In genomic region chr11:1389932-1390587, GRCh38 we compare ENCODE assay signal across 8 cellular contexts. TPM values are rescaled to one million over a fixed set of nuclear protein-coding genes. Genes with fewer than 3 reads are reported as not detected.
DNase-seq lines count a peak whose midpoint lies in the region; ATAC-seq and TF ChIP-seq lines count a peak whose summit lies in the region.

TSS of gene BRSK2 (plus strand) at chr11:1389934. CDS start at chr11:1390285, 351 bp downstream.

- 4% methylated on average over 54 of the region's 123 CpGs; no CpG with 5 or more reads in 1 of the 2 experiments for WGBS in IMR-90 (ENCODE audit: extremely low coverage in 2 of 2, insufficient read length in 1 of 2), 2 experiments

- POLR2A ChIA-PET in IMR-90 (lab: Charles Lee; ENCODE audit: unreplicated experiment), result no interaction called here

- H3K4me2 ChIP-seq in BLaER1 treated with 17β-estradiol and CSF1 and Interleukin-3, amounts not matched to agents 10 nM and 100 nM, result peak within 1 kb of the TSS; percentile 95 to 100 (median 98)
- peak within 1 kb of the TSS; percentile 87 for H3K4me2 ChIP-seq in IMR-90 (ENCODE audit: low read depth, low read length)

- peak within 1 kb of the TSS; percentile 98 for H2AFZ ChIP-seq in IMR-90 (replicated peaks; ENCODE audit: low read length, poor library complexity)

- intact Hi-C loops in IMR-90 (cut with micrococcal nuclease), result loop anchor here (5.0 kb wide), 1 partner anchor 128 kb away; no protein-coding TSS in a partner anchor

- no peak within 1 kb of the TSS; the same call in 1 of the 2 replicates for H3K18ac ChIP-seq in IMR-90 (ENCODE audit: low read depth, low read length)

- H2BK120ac ChIP-seq in IMR-90 (ENCODE audit: low read depth, low read length), result peak within 1 kb of the TSS; percentile 32

- peak within 1 kb of the TSS; percentile 58 for H4K5ac ChIP-seq in IMR-90 (ENCODE audit: low read depth, low read length)

- no peaks in the 10 kb centered on the region for H3K9me3 Mint-ChIP-seq in nephron

- H3K23ac ChIP-seq in IMR-90 (ENCODE audit: low read depth, low read length), result peak within 1 kb of the TSS; percentile 38; the same call in 1 of the 2 replicates

- peak within 1 kb of the TSS; percentile 28; the same call in 1 of the 2 replicates for H2AK5ac ChIP-seq in IMR-90 (ENCODE audit: low read depth, low read length)

- H3K36me3 ChIP-seq in BLaER1 treated with 17β-estradiol and CSF1 and Interleukin-3, amounts not matched to agents 10 nM and 100 nM, result no peaks in the 10 kb centered on the region
- H3K36me3 ChIP-seq in IMR-90 (ENCODE audit: control insufficient read depth, insufficient read depth, low read length), result no peaks in the 10 kb centered on the region

- peak within 1 kb of the TSS; percentile 54 to 72 (median 62) for H3K4me3 ChIP-seq in BLaER1 treated with 17β-estradiol and CSF1 and Interleukin-3, amounts not matched to agents 10 nM and 100 nM
- H3K4me3 ChIP-seq in IMR-90 (ENCODE audit: insufficient read depth, low read depth, low read length) (peak within 1 kb of the TSS; percentile 62), coronary artery (peak within 1 kb of the TSS; percentile 72)

- peak within 1 kb of the TSS; percentile 74 for H2BK5ac ChIP-seq in IMR-90 (ENCODE audit: low read depth, low read length, poor library complexity, severe bottlenecking)

- dilution Hi-C loops in IMR-90 (cut with HindIII; ENCODE audit: low sequenced_read_pairs, unreplicated experiment), result no loop called here

- no peak within 1 kb of the TSS for H2BK15ac ChIP-seq in IMR-90 (ENCODE audit: low read depth, low read length)

- no peak within 1 kb of the TSS for H3K56ac ChIP-seq in IMR-90 (ENCODE audit: extremely low read depth, insufficient read depth, low read length)

- in situ Hi-C loops in IMR-90 (cut with MboI; ENCODE audit: low sequenced_read_pairs), result no loop called here

- no peak for TF ChIP-seq RAD21 in IMR-90 (IDR thresholded peaks at IDR 0.05; ENCODE audit: low read length)

- peak within 1 kb of the TSS; percentile 75 to 78 (median 76) for H3K4me3 Mint-ChIP-seq in nephron

- peaks cover 13 to 29% (median 25%) of the 10 kb centered on the region in 10 experiments for H3K4me1 ChIP-seq in BLaER1 treated with 17β-estradiol and CSF1 and Interleukin-3, amounts not matched to agents 10 nM and 100 nM
- no peaks in the 10 kb centered on the region; the same call in 1 of the 2 replicates for H3K4me1 ChIP-seq in IMR-90 (ENCODE audit: control insufficient read depth, insufficient read depth, low read length)

- no peaks in the 10 kb centered on the region for H3K79me1 ChIP-seq in IMR-90 (ENCODE audit: low read depth in 1 of 2, low read length in 2 of 2)

- H3K9ac ChIP-seq in BLaER1 treated with 17β-estradiol and CSF1 and Interleukin-3, amounts not matched to agents 10 nM and 100 nM, result peak within 1 kb of the TSS; percentile 61 to 80 (median 72)
- H3K9ac ChIP-seq in IMR-90 (ENCODE audit: low read depth, low read length), result peak within 1 kb of the TSS; percentile 75

- H2AK9ac ChIP-seq in IMR-90 (replicated peaks; ENCODE audit: low read depth, low read length, poor library complexity), result peak within 1 kb of the TSS; percentile 88

- no peaks in the 10 kb centered on the region for H3K9me1 ChIP-seq in IMR-90 (ENCODE audit: insufficient read depth, low read length)

- TF ChIP-seq CTCF in IMR-90 (conservative IDR thresholded peaks at IDR 0.05; ENCODE audit: low read depth, low read length) (no peak), coronary artery (IDR thresholded peaks at IDR 0.05) (no peak), nephron (IDR thresholded peaks at IDR 0.05; ENCODE audit: unreplicated experiment in 3 of 3) (no peak)

- H3K27ac Mint-ChIP-seq in nephron, result no peak within 1 kb of the TSS

- no peaks in the 10 kb centered on the region for H3K36me3 Mint-ChIP-seq in nephron (ENCODE audit: low read depth)

- H3K27me3 ChIP-seq in BLaER1 treated with 17β-estradiol and CSF1 and Interleukin-3, amounts not matched to agents 10 nM and 100 nM, result peaks cover 53 to 67% (median 62%) of the 10 kb centered on the region in 11 experiments
- H3K27me3 ChIP-seq in IMR-90 (ENCODE audit: control insufficient read depth, insufficient read depth, low read length), result peaks cover 22% of the 10 kb centered on the region

- no peaks in the 10 kb centered on the region for H3K4me1 Mint-ChIP-seq in nephron

- H4K20me1 ChIP-seq in BLaER1 treated with 17β-estradiol and CSF1 and Interleukin-3, amounts not matched to agents 10 nM and 100 nM, result peaks cover 0 to 42% (median 10%) of the 10 kb centered on the region in 11 experiments; a peak in 15 of 22 replicates
- H4K20me1 ChIP-seq in IMR-90 (ENCODE audit: insufficient read depth, low read length), result no peaks in the 10 kb centered on the region

- H3K4ac ChIP-seq in IMR-90 (ENCODE audit: low read depth, low read length), result peak within 1 kb of the TSS; percentile 92

- no peak within 1 kb of the TSS for H2BK20ac ChIP-seq in IMR-90 (ENCODE audit: low read depth, low read length)

- BruUV-seq in IMR-90 (replicated peaks; lab: Mats Ljungman, UMichigan), result no TSS peak

- H3K9me3 ChIP-seq in BLaER1 treated with 17β-estradiol and CSF1 and Interleukin-3, amounts not matched to agents 10 nM and 100 nM (replicated peaks in 1 of 11), result no peaks in the 10 kb centered on the region
- H3K9me3 ChIP-seq in IMR-90 (ENCODE audit: control insufficient read depth, insufficient read depth, low read length), result no peaks in the 10 kb centered on the region

- CTCF ChIA-PET in IMR-90 (lab: Yijun Ruan, JAX), result no interaction called here

- peaks cover 44% of the 10 kb centered on the region for H3K27me3 Mint-ChIP-seq in nephron (ENCODE audit: low read depth)

- peak within 1 kb of the TSS; percentile 85 for H3K14ac ChIP-seq in IMR-90 (replicated peaks; ENCODE audit: low read depth, low read length)

- peak within 1 kb of the TSS; percentile 67 to 75 for H4K8ac ChIP-seq in IMR-90 (ENCODE audit: low read depth in 2 of 2, low read length in 2 of 2)

- peak within 1 kb of the TSS; percentile 56 for H4K91ac ChIP-seq in IMR-90 (ENCODE audit: insufficient read depth, low read depth, low read length)

- TF ChIP-seq POLR2A in IMR-90 (IDR thresholded peaks at IDR 0.05; ENCODE audit: low read depth, low read length), result no peak

- ATAC-seq in IMR-90 (ENCODE audit: low read depth) (no peak; the same call in 1 of the 2 replicates), HG03521 (IDR thresholded peaks at IDR 0.05; ENCODE audit: unreplicated experiment) (no peak), GM21390 (IDR thresholded peaks at IDR 0.05; ENCODE audit: unreplicated experiment) (no peak)

- peak within 1 kb of the TSS in 6 of 11 experiments; percentile 6 to 58 (median 45); a peak in 11 of 22 replicates for H3K27ac ChIP-seq in BLaER1 treated with 17β-estradiol and CSF1 and Interleukin-3, amounts not matched to agents 10 nM and 100 nM
- H3K27ac ChIP-seq in IMR-90 (ENCODE audit: insufficient read depth, low read length), result peak within 1 kb of the TSS; percentile 50
- peak within 1 kb of the TSS; percentile 45 to 47 for H3K27ac ChIP-seq in coronary artery

- DNase-seq in IMR-90, result no peak
- DNase-seq in coronary artery (ENCODE audit: low spot score), result no peak
- no peak for DNase-seq in dermis blood vessel endothelial cell
- DNase-seq in stimulated activated CD4-positive, alpha-beta T cell treated with anti-CD3 and anti-CD28 coated beads, Interleukin-2, amount 100 ng/mL, for 48 hours, result no peak

TF ChIP-seq in IMR-90, 13 proteins besides CTCF, POLR2A, EP300 and RAD21:
- TF ChIP-seq FOS (IDR thresholded peaks at IDR 0.05; ENCODE audit: low read depth, low read length), result no peak
- TF ChIP-seq SMC3 (IDR thresholded peaks at IDR 0.05; ENCODE audit: low read depth, low read length), result no peak
- TF ChIP-seq BHLHE40 (IDR thresholded peaks at IDR 0.05; ENCODE audit: low read depth, low read length), result no peak
- TF ChIP-seq RCOR1 (IDR thresholded peaks at IDR 0.05; ENCODE audit: insufficient replicate concordance, low read length), result no peak
- no peak for TF ChIP-seq MXI1 (IDR thresholded peaks at IDR 0.05; ENCODE audit: borderline replicate concordance, low read depth, low read length)
- no peak for TF ChIP-seq MAZ (IDR thresholded peaks at IDR 0.05; ENCODE audit: borderline replicate concordance, low read depth, low read length)
- TF ChIP-seq CHD1 (IDR thresholded peaks at IDR 0.05; ENCODE audit: low read depth, low read length), result no peak
- no peak for TF ChIP-seq RFX5 (IDR thresholded peaks at IDR 0.05; ENCODE audit: low read depth, low read length)
- no peak for TF ChIP-seq MAFK (IDR thresholded peaks at IDR 0.05; ENCODE audit: low read depth, low read length)
- TF ChIP-seq ELK1 (IDR thresholded peaks at IDR 0.05; ENCODE audit: borderline replicate concordance, low read depth, low read length), result no peak
- no peak for TF ChIP-seq USF2 (IDR thresholded peaks at IDR 0.05; ENCODE audit: low read depth, low read length)
- no peak for TF ChIP-seq NFE2L2 (IDR thresholded peaks at IDR 0.05; ENCODE audit: low read depth, low read length)
- no peak for TF ChIP-seq CEBPB (IDR thresholded peaks at IDR 0.05; ENCODE audit: low read depth, low read length)

RNA-seq across cellular contexts. Expression of gene BRSK2, which starts in this region (rescaled TPM):
- under 0.01 and 0.18 TPM in 2 replicates for total RNA-seq in IMR-90 (2012; rRNA removed)
- 0.55 and 0.62 TPM in 2 replicates for polyA plus RNA-seq in IMR-90 (2012; rRNA removed)
- 0.22 and 0.35 TPM in 2 replicates for polyA plus RNA-seq in IMR-90 (2012; cell fraction: cytosol; rRNA removed)
- polyA plus RNA-seq in IMR-90 (2012; cell fraction: nucleus; rRNA removed; ENCODE audit: low replicate concordance), result 2.7 and 3.6 TPM in 2 replicates
- total RNA-seq in dermis blood vessel endothelial cell, result 0.23 and 0.51 TPM in 2 replicates
